Comparison of ENCODE assay signal across 8 cellular contexts in the genomic region with DNA sequence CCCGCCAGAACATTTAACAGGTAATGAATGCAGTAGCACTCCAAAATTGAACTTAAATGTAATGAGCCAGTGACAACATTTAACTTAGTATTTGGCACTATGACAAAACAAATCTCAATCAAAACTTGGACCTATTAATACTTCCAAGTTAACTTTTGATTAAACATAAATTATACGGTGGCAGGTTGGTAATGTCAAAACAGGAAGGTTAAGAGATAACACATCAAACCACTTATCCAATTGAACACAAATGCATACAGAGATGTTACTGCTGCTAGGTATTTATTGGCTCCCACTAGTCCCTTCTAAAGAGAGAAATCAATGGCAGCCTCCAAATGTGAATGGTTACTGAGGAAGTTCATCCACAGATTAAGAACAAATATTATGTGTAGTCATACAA.
DNase-seq lines count a peak whose midpoint lies in the region; ATAC-seq and TF ChIP-seq lines count a peak whose summit lies in the region.

No MANE protein-coding gene starts in this region.

- H3K4me3 ChIP-seq in NT2/D1 (ENCODE audit: insufficient read length, low read depth) = peak overlapping the region; percentile 79
- peak overlapping the region; percentile 73 for H3K4me3 ChIP-seq in fibroblast of pulmonary artery (replicated peaks; ENCODE audit: low read depth, low read length)
- peak overlapping the region; percentile 87 for H3K4me3 ChIP-seq in rectal smooth muscle tissue (ENCODE audit: low read length)

- H3K27me3 ChIP-seq in NT2/D1 (ENCODE audit: insufficient read depth, insufficient read length) (no peaks in the 10 kb centered on the region), rectal smooth muscle tissue (ENCODE audit: control insufficient read depth, insufficient read depth, low read length) (no peaks in the 10 kb centered on the region)

- H3K36me3 ChIP-seq in ES-I3 (ENCODE audit: insufficient read depth, low read length) (no peaks in the 10 kb centered on the region; the same call in 1 of the 2 replicates), NT2/D1 (ENCODE audit: insufficient read depth, insufficient read length, low read length) (peaks cover 3% of the 10 kb centered on the region), rectal smooth muscle tissue (ENCODE audit: control insufficient read depth, insufficient read depth, low read length) (no peaks in the 10 kb centered on the region)

- no peak for DNase-seq in NT2/D1 (ENCODE audit: low read depth, low spot score)
- DNase-seq in fibroblast of pulmonary artery (ENCODE audit: low read depth) = no peak

- no peak for TF ChIP-seq CTCF in fibroblast of pulmonary artery (IDR thresholded peaks at IDR 0.05; ENCODE audit: low read length, missing control alignments)

- no peak overlapping the region for H3K27ac ChIP-seq in rectal smooth muscle tissue (ENCODE audit: low read depth, low read length)

- ATAC-seq in GM18909 (IDR thresholded peaks at IDR 0.05; ENCODE audit: poor library complexity, unreplicated experiment) (no peak), HG02798 (IDR thresholded peaks at IDR 0.05; ENCODE audit: poor library complexity, unreplicated experiment) (no peak), GM21360 (IDR thresholded peaks at IDR 0.05; ENCODE audit: unreplicated experiment) (no peak), HG02763 (IDR thresholded peaks at IDR 0.05; ENCODE audit: unreplicated experiment) (no peak)

- H3K9ac ChIP-seq in ES-I3 (ENCODE audit: low read depth, low read length) (peak overlapping the region; percentile 76), NT2/D1 (ENCODE audit: insufficient read length, low read depth) (peak overlapping the region; percentile 92), rectal smooth muscle tissue (ENCODE audit: low read length) (no peak overlapping the region)

- H3K9me3 ChIP-seq in ES-I3 (ENCODE audit: control insufficient read depth, insufficient read depth, low read length) (no peaks in the 10 kb centered on the region), NT2/D1 (ENCODE audit: insufficient read depth, low read length) (no peaks in the 10 kb centered on the region)

- H3K4me1 ChIP-seq in ES-I3 (ENCODE audit: insufficient read depth, low read length) (peaks cover 15% of the 10 kb centered on the region), NT2/D1 (ENCODE audit: insufficient read depth, insufficient read length) (no peaks in the 10 kb centered on the region), rectal smooth muscle tissue (ENCODE audit: control insufficient read depth, insufficient read depth, low read length) (peaks cover 7% of the 10 kb centered on the region)
